29 cellular contexts compared by ENCODE assay signal in genomic region chr7:109864263-109864662, GRCh38.
DNase-seq lines count a peak whose midpoint lies in the region; ATAC-seq, FAIRE-seq and TF ChIP-seq lines count a peak whose summit lies in the region.
"Had no signal": no experiment of that assay in that cellular context is flagged by ENCODE, and none has a peak within 500 bp of the region (broad histone marks: within the 10 kb centered on the region; RNA-seq: fewer than 3 reads in every experiment).

No MANE protein-coding gene starts in this region.

- no peak overlapping the region for H3K27ac Mint-ChIP-seq in stimulated activated effector memory CD8-positive, alpha-beta T cell treated with anti-CD3 and anti-CD28 coated beads, Interleukin-12 subunit alpha, Interleukin-12 subunit beta, amount 100 ng/mL, for 72 hours
- H3K27ac Mint-ChIP-seq: activated naive CD8-positive, alpha-beta T cell treated with anti-CD3 and anti-CD28 coated beads for 36 hours; activated T-helper 17 cell treated with anti-CD3 and anti-CD28 coated beads, Interleukin-2, amount 50 U/mL, for 72 hours; dendritic cell treated with granulocyte-macrophage colony-stimulating factor and Interleukin-4, amounts not matched to agents 40 ng/mL and 50 ng/mL, for 4 days; memory B cell had no signal

- POLR2A ChIA-PET in HepG2 (lab: Yijun Ruan, JAX) = no interaction called here

- H3K9me3 ChIP-seq in BE2C (no peaks in the 10 kb centered on the region), HepG2 (ENCODE audit: low read length) (no peaks in the 10 kb centered on the region)
- H3K9me3 ChIP-seq: BLaER1, upper lobe of right lung had no signal

- H3K4me3 ChIP-seq in BE2C (ENCODE audit: low read depth, low read length) (no peak overlapping the region), HepG2 (replicated peaks in 1 of 3; ENCODE audit: insufficient read depth in 1 of 3, low read depth in 2 of 3, low read length in 3 of 3) (no peak overlapping the region)
- H3K4me3 ChIP-seq: BLaER1, GM12878, smooth muscle cell, upper lobe of right lung had no signal

- no peak for TF ChIP-seq RAD21 in HepG2 (CRISPR knock-in tag; IDR thresholded peaks at IDR 0.05)

- no TSS peak for BruUV-seq in HepG2 (replicated peaks; lab: Mats Ljungman, UMichigan)

- TF ChIP-seq CTCF in BE2C (IDR thresholded peaks at IDR 0.05; ENCODE audit: low read depth, low read length) (no peak), HepG2 (CRISPR knock-in tag; IDR thresholded peaks at IDR 0.05) (no peak)

- in situ Hi-C loops in HepG2 (cut with HindIII; ENCODE audit: extremely low pct_ligation_motif_present, low pct_unique_long_range_greater_than_20kb) = no loop called here

- H2AFZ ChIP-seq in HepG2 (ENCODE audit: low read length) = no peak overlapping the region

- no peaks in the 10 kb centered on the region for H3K36me3 ChIP-seq in BE2C
- no peaks in the 10 kb centered on the region for H3K36me3 ChIP-seq in HepG2 (replicated peaks in 1 of 2; ENCODE audit: control insufficient read depth in 1 of 2, insufficient read depth in 2 of 2, low read length in 2 of 2)
- H3K36me3 ChIP-seq: BLaER1, upper lobe of right lung had no signal

- no peaks in the 10 kb centered on the region for H4K20me1 ChIP-seq in HepG2 (ENCODE audit: insufficient read depth, low read length)
- H4K20me1 ChIP-seq: BLaER1 had no signal

- H3K36me3 Mint-ChIP-seq in stimulated activated effector memory CD8-positive, alpha-beta T cell treated with anti-CD3 and anti-CD28 coated beads, Interleukin-12 subunit alpha, Interleukin-12 subunit beta, amount 100 ng/mL, for 72 hours = no peaks in the 10 kb centered on the region
- H3K36me3 Mint-ChIP-seq: activated naive CD8-positive, alpha-beta T cell treated with anti-CD3 and anti-CD28 coated beads for 36 hours; memory B cell had no signal

- intact Hi-C loops in HepG2 (cut with micrococcal nuclease; ENCODE audit: unreplicated experiment) = no loop called here

- no peak overlapping the region for H3K4me2 ChIP-seq in HepG2 (ENCODE audit: low read depth, low read length)
- H3K4me2 ChIP-seq: BLaER1, smooth muscle cell had no signal

- peak; percentile 8 for DNase-seq in NCI-H748 (lab: John Stamatoyannopoulos, UW; ENCODE audit: unreplicated experiment)
- DNase-seq in NCI-H748 treated with DMSO at 0.1 percent for 48 hours (lab: John Stamatoyannopoulos, UW) = no peak
- DNase-seq in NCI-H82 (lab: John Stamatoyannopoulos, UW) = peak; percentile 96
- peak; percentile 41 for DNase-seq in inferior parietal cortex (ENCODE audit: extremely low spot score)
- DNase-seq in BE2C = no peak
- DNase-seq in stimulated activated effector memory CD8-positive, alpha-beta T cell treated with anti-CD3 and anti-CD28 coated beads, Interleukin-12 subunit alpha, Interleukin-12 subunit beta, amount 100 ng/mL, for 72 hours (ENCODE audit: low spot score in 2 of 2) = no peak
- no peak for DNase-seq in HepG2 (ENCODE audit: low spot score)
- no peak for DNase-seq in activated CD4-positive, alpha-beta T cell treated with anti-CD3 and anti-CD28 coated beads, Interleukin-2, amount 50 U/mL, for 1 hour
- DNase-seq: activated CD8-positive, alpha-beta memory T cell treated with anti-CD3 and anti-CD28 coated beads, Interleukin-2, amount 50 U/mL, for 4 hours; activated naive CD8-positive, alpha-beta T cell treated with anti-CD3 and anti-CD28 coated beads for 36 hours; central memory CD4-positive, alpha-beta T cell; IMR-90; left cardiac atrium; NCI-H1048; NCI-H526 treated with DMSO at 0.1 percent for 48 hours; occipital lobe; OCI-M1; stimulated activated CD4-positive, alpha-beta T cell treated with anti-CD3 and anti-CD28 coated beads, Interleukin-2, amount 100 ng/mL, for 24 hours; substantia nigra; T-helper 9 cell; upper lobe of right lung had no signal

- no peak overlapping the region for H3K9ac ChIP-seq in HepG2 (ENCODE audit: insufficient read depth, low read depth, low read length)
- H3K9ac ChIP-seq: BLaER1 had no signal

- TF ChIP-seq EP300 in HepG2 (IDR thresholded peaks at IDR 0.05; ENCODE audit: low read depth in 2 of 2, low read length in 2 of 2) = no peak
- TF ChIP-seq EP300 in HepG2 (CRISPR knock-in tag; IDR thresholded peaks at IDR 0.05; ENCODE audit: borderline replicate concordance) = no peak

- CTCF ChIA-PET in HepG2 (lab: Yijun Ruan, JAX; ENCODE audit: low intra/inter-chr PET ratio, low total read pairs) = no interaction called here

- no peaks in the 10 kb centered on the region for H3K4me1 Mint-ChIP-seq in stimulated activated effector memory CD8-positive, alpha-beta T cell treated with anti-CD3 and anti-CD28 coated beads, Interleukin-12 subunit alpha, Interleukin-12 subunit beta, amount 100 ng/mL, for 72 hours
- H3K4me1 Mint-ChIP-seq: activated naive CD8-positive, alpha-beta T cell treated with anti-CD3 and anti-CD28 coated beads for 36 hours; activated T-helper 17 cell treated with anti-CD3 and anti-CD28 coated beads, Interleukin-2, amount 50 U/mL, for 72 hours; memory B cell had no signal

- H3K4me1 ChIP-seq in BE2C = no peaks in the 10 kb centered on the region
- H3K4me1 ChIP-seq in HepG2 (ENCODE audit: insufficient read depth, low read length) = no peaks in the 10 kb centered on the region
- H3K4me1 ChIP-seq: BLaER1, upper lobe of right lung had no signal

- H3K27ac ChIP-seq in HepG2 (ENCODE audit: extremely low read length, insufficient read depth, low read length) = no peak overlapping the region
- H3K27ac ChIP-seq: BLaER1, upper lobe of right lung had no signal

- H3K9me3 Mint-ChIP-seq in stimulated activated effector memory CD8-positive, alpha-beta T cell treated with anti-CD3 and anti-CD28 coated beads, Interleukin-12 subunit alpha, Interleukin-12 subunit beta, amount 100 ng/mL, for 72 hours = peaks cover 8% of the 10 kb centered on the region
- H3K9me3 Mint-ChIP-seq: activated naive CD8-positive, alpha-beta T cell treated with anti-CD3 and anti-CD28 coated beads for 36 hours; activated T-helper 17 cell treated with anti-CD3 and anti-CD28 coated beads, Interleukin-2, amount 50 U/mL, for 72 hours; memory B cell had no signal

- H3K4me3 Mint-ChIP-seq in stimulated activated effector memory CD8-positive, alpha-beta T cell treated with anti-CD3 and anti-CD28 coated beads, Interleukin-12 subunit alpha, Interleukin-12 subunit beta, amount 100 ng/mL, for 72 hours = no peak overlapping the region
- H3K4me3 Mint-ChIP-seq: activated naive CD8-positive, alpha-beta T cell treated with anti-CD3 and anti-CD28 coated beads for 36 hours; activated T-helper 17 cell treated with anti-CD3 and anti-CD28 coated beads, Interleukin-2, amount 50 U/mL, for 72 hours; dendritic cell treated with granulocyte-macrophage colony-stimulating factor and Interleukin-4, amounts not matched to agents 40 ng/mL and 50 ng/mL, for 4 days; memory B cell had no signal

- no peak for FAIRE-seq in HepG2 (lab: Jason Lieb, UNC)
- FAIRE-seq: A204.1, astrocyte, GM12878 had no signal

- no peaks in the 10 kb centered on the region for H3K27me3 ChIP-seq in BE2C
- H3K27me3 ChIP-seq in HepG2 (ENCODE audit: control insufficient read depth in 1 of 2, insufficient read depth in 2 of 2, low read length in 2 of 2) = no peaks in the 10 kb centered on the region
- H3K27me3 ChIP-seq: BLaER1, upper lobe of right lung had no signal

- no peak for ATAC-seq in stimulated activated effector memory CD8-positive, alpha-beta T cell treated with anti-CD3 and anti-CD28 coated beads, Interleukin-12 subunit alpha, Interleukin-12 subunit beta, amount 100 ng/mL, for 72 hours
- ATAC-seq in HepG2 = no peak
- ATAC-seq: activated T-helper 17 cell treated with anti-CD3 and anti-CD28 coated beads, Interleukin-2, amount 50 U/mL, for 72 hours; GM12878; left cardiac atrium; upper lobe of right lung had no signal

- H3K79me2 ChIP-seq in HepG2 (ENCODE audit: insufficient read depth, low read length) = no peaks in the 10 kb centered on the region

- TF ChIP-seq POLR2A in HepG2 (IDR thresholded peaks at IDR 0.05; ENCODE audit: insufficient read depth in 1 of 2, low read depth in 2 of 2, low read length in 2 of 2) = no peak

TF ChIP-seq in HepG2, 621 proteins besides CTCF, POLR2A, EP300 and RAD21:
- TF ChIP-seq ZFP36L1 (CRISPR knock-in tag; IDR thresholded peaks at IDR 0.05) (no peak), ZNF354B (CRISPR knock-in tag; IDR thresholded peaks at IDR 0.05) (no peak), CENPBD1 (CRISPR knock-in tag; IDR thresholded peaks at IDR 0.05; ENCODE audit: borderline replicate concordance, low read depth) (no peak), ZMYM4 (CRISPR knock-in tag; IDR thresholded peaks at IDR 0.05) (no peak), TRIM24 (CRISPR knock-in tag; IDR thresholded peaks at IDR 0.05) (no peak), BHLHE40 (IDR thresholded peaks at IDR 0.05; ENCODE audit: low read length) (no peak), ZKSCAN1 (IDR thresholded peaks at IDR 0.05; ENCODE audit: low read length) (no peak), TCF12 (IDR thresholded peaks at IDR 0.05) (no peak), TCF12 (CRISPR knock-in tag; IDR thresholded peaks at IDR 0.05) (no peak), ZNF335 (CRISPR knock-in tag; IDR thresholded peaks at IDR 0.05) (no peak), CAMTA2 (CRISPR knock-in tag; IDR thresholded peaks at IDR 0.05; ENCODE audit: borderline replicate concordance) (no peak), NFE2 (CRISPR knock-in tag; IDR thresholded peaks at IDR 0.05) (no peak), ELF1 (CRISPR knock-in tag; IDR thresholded peaks at IDR 0.05) (no peak), TEAD2 (CRISPR knock-in tag; IDR thresholded peaks at IDR 0.05) (no peak), ZNF12 (CRISPR knock-in tag; IDR thresholded peaks at IDR 0.05) (no peak), SAP130 (CRISPR knock-in tag; IDR thresholded peaks at IDR 0.05; ENCODE audit: low read depth) (no peak), PRPF4 (IDR thresholded peaks at IDR 0.05; ENCODE audit: low read depth, low read length, poor library complexity, severe bottlenecking) (no peak), ONECUT2 (CRISPR knock-in tag; IDR thresholded peaks at IDR 0.05) (no peak), ZNF326 (CRISPR knock-in tag; IDR thresholded peaks at IDR 0.05; ENCODE audit: borderline replicate concordance) (no peak)

Comparison
In these comparisons a context has a peak if more than half of its experiments do, and no peak if none do; other contexts are left out.
1. DNase-seq: peak in NCI-H748 (single experiment), NCI-H82 (single experiment) and inferior parietal cortex (single experiment); none in NCI-H748 treated with DMSO at 0.1 percent for 48 hours (single experiment), BE2C (single experiment), stimulated activated effector memory CD8-positive, alpha-beta T cell treated with anti-CD3 and anti-CD28 coated beads, Interleukin-12 subunit alpha, Interleukin-12 subunit beta, amount 100 ng/mL, for 72 hours (0 of 2), HepG2 (single experiment) and activated CD4-positive, alpha-beta T cell treated with anti-CD3 and anti-CD28 coated beads, Interleukin-2, amount 50 U/mL, for 1 hour (single experiment).